In the genomic region with DNA sequence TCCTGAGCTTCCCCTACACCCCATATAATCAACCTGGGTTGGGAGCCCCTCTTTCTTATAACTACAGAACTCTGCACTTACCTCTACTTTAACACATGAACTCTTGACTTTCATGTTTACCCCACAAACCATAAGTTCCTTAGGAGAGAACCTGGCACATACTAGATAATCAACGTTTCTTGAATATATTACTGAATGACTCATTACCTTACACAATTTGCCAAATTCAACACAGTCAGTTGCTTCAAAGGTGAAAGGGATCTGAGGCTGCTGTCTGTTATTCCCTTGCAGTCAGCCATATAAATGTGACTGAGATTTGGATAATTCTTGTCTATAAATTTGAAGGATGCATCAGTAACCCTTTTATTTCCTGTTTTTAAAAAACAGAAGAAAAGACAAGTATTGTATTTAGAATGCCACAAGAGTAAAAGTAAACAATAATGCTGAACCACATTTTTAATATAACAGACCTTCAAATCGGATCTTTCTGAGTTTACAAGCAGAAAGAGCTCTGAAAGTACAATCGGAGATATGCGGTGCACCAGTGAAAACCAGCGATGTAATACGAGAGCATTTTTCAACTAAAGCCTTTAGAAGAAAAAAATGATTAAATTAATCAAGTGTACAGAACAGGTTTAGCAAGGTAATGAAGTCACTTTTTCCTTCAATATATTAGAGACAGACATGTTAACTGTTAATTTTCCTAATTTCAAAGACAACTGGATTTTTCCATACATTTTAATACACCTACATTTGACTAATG, we compare ENCODE assay signal across 13 cellular contexts. TPM values are rescaled to one million over a fixed set of nuclear protein-coding genes. Genes with fewer than 3 reads are reported as not detected.
A peak's percentile ranks its signal among the peaks of the same experiment; 100 is the strongest.
DNase-seq lines count a peak whose midpoint lies in the region; ATAC-seq and TF ChIP-seq lines count a peak whose summit lies in the region.
"Had no signal": no experiment of that assay in that cellular context is flagged by ENCODE, and none has a peak within 500 bp of the region (broad histone marks: within the 10 kb centered on the region; RNA-seq: fewer than 3 reads in every experiment).

No MANE protein-coding gene starts in this region.

- DNase-seq in MCF 10A (ENCODE audit: unreplicated experiment) (peak; percentile 80), breast epithelium (ENCODE audit: low spot score in 2 of 2) (no peak), SW480 (ENCODE audit: low spot score) (peak; percentile 33), fibroblast of villous mesenchyme (ENCODE audit: low read depth) (peak; percentile 67), substantia nigra (lab: John Stamatoyannopoulos, UW) (no peak)
- DNase-seq in activated CD4-positive, alpha-beta T cell treated with anti-CD3 and anti-CD28 coated beads for 36 hours = no peak
- DNase-seq in stimulated activated naive CD8-positive, alpha-beta T cell treated with anti-CD3 and anti-CD28 coated beads, Interleukin-15, Interleukin-2, amounts not matched to agents 100 U/mL and 50 U/mL, for 24 hours = no peak
- DNase-seq: DMS153; naive thymus-derived CD4-positive, alpha-beta T cell; NCI-H510A; tibial artery had no signal

- no peaks in the 10 kb centered on the region for H3K4me1 ChIP-seq in breast epithelium
- H3K4me1 ChIP-seq: tibial artery had no signal

- no peaks in the 10 kb centered on the region for H3K36me3 ChIP-seq in breast epithelium
- H3K36me3 ChIP-seq: tibial artery had no signal

- no peak for TF ChIP-seq CTCF in MCF 10A (IDR thresholded peaks at IDR 0.05; ENCODE audit: unreplicated experiment)
- TF ChIP-seq CTCF in breast epithelium (IDR thresholded peaks at IDR 0.05) = no peak
- TF ChIP-seq CTCF in fibroblast of villous mesenchyme (IDR thresholded peaks at IDR 0.05; ENCODE audit: insufficient read depth, low read depth, low read length) = no peak

- H3K36me3 Mint-ChIP-seq in MCF 10A (ENCODE audit: insufficient read depth, unreplicated experiment) = no peaks in the 10 kb centered on the region
- no peaks in the 10 kb centered on the region for H3K36me3 Mint-ChIP-seq in activated CD4-positive, alpha-beta T cell treated with anti-CD3 and anti-CD28 coated beads for 36 hours (ENCODE audit: low read depth)

- peak overlapping the region; percentile 52 for H3K4me3 Mint-ChIP-seq in MCF 10A (ENCODE audit: unreplicated experiment)
- H3K4me3 Mint-ChIP-seq in activated CD4-positive, alpha-beta T cell treated with anti-CD3 and anti-CD28 coated beads for 36 hours = no peak overlapping the region
- H3K4me3 Mint-ChIP-seq: activated T-helper 1 cell treated with anti-CD3 and anti-CD28 coated beads, Interleukin-12 subunit alpha, Interleukin-12 subunit beta, Interleukin-2, Interleukin-4 antibody, amounts not matched to agents 30 ng/mL and 10 ng/mL and 1 ng/mL, durations not matched to agents 14 hours and 24 hours and 36 hours; naive thymus-derived CD4-positive, alpha-beta T cell had no signal

- no peaks in the 10 kb centered on the region for H3K27me3 Mint-ChIP-seq in MCF 10A (ENCODE audit: insufficient read depth, unreplicated experiment)
- no peaks in the 10 kb centered on the region for H3K27me3 Mint-ChIP-seq in activated CD4-positive, alpha-beta T cell treated with anti-CD3 and anti-CD28 coated beads for 36 hours

- no peaks in the 10 kb centered on the region for H3K9me3 Mint-ChIP-seq in MCF 10A (ENCODE audit: unreplicated experiment)
- no peaks in the 10 kb centered on the region for H3K9me3 Mint-ChIP-seq in activated CD4-positive, alpha-beta T cell treated with anti-CD3 and anti-CD28 coated beads for 36 hours (ENCODE audit: low read depth)
- H3K9me3 Mint-ChIP-seq: activated T-helper 1 cell treated with anti-CD3 and anti-CD28 coated beads, Interleukin-12 subunit alpha, Interleukin-12 subunit beta, Interleukin-2, Interleukin-4 antibody, amounts not matched to agents 30 ng/mL and 10 ng/mL and 1 ng/mL, durations not matched to agents 14 hours and 24 hours and 36 hours had no signal

- CTCF ChIA-PET in MCF 10A (lab: Yijun Ruan, JAX) = interaction anchor here (0.6 kb wide), 1 partner anchor 15 kb away, joined by 3 read pairs; no protein-coding TSS in a partner anchor
- CTCF ChIA-PET in activated CD4-positive, alpha-beta T cell treated with anti-CD3 and anti-CD28 coated beads for 36 hours (lab: Charles Lee) = no interaction called here

- intact Hi-C loops in MCF 10A (cut with micrococcal nuclease) (no loop called here), breast epithelium (cut with DNase I; ENCODE audit: low total_unique reads) (no loop called here)
- intact Hi-C loops in activated CD4-positive, alpha-beta T cell treated with anti-CD3 and anti-CD28 coated beads for 36 hours (cut with DNase I, micrococcal nuclease) = no loop called here

- no peak overlapping the region for H3K27ac ChIP-seq in breast epithelium
- no peak overlapping the region for H3K27ac ChIP-seq in substantia nigra (ENCODE audit: low read depth, low read length, poor library complexity, severe bottlenecking)
- H3K27ac ChIP-seq: tibial artery had no signal

- no TSS peak for BruUV-seq in MCF 10A (replicated peaks; lab: Mats Ljungman, UMichigan)

- H3K9me3 ChIP-seq in breast epithelium = no peaks in the 10 kb centered on the region
- H3K9me3 ChIP-seq: tibial artery had no signal

- H3K4me3 ChIP-seq in breast epithelium = no peak overlapping the region
- no peak overlapping the region for H3K4me3 ChIP-seq in fibroblast of villous mesenchyme (ENCODE audit: low read depth, low read length)
- H3K4me3 ChIP-seq: tibial artery had no signal

- H3K27me3 ChIP-seq in breast epithelium = no peaks in the 10 kb centered on the region
- H3K27me3 ChIP-seq: tibial artery had no signal

- POLR2A ChIA-PET in MCF 10A (lab: Yijun Ruan, JAX) = interaction anchor here (0.8 to 1.5 kb wide), 3 partner anchors 8 to 32 kb away, joined by 3 to 7 read pairs (median 3); no protein-coding TSS in a partner anchor
- POLR2A ChIA-PET in activated CD4-positive, alpha-beta T cell treated with anti-CD3 and anti-CD28 coated beads for 36 hours (lab: Charles Lee) = no interaction called here

- TF ChIP-seq POLR2A in breast epithelium (IDR thresholded peaks at IDR 0.05) = no peak

- ATAC-seq in GM21515 (IDR thresholded peaks at IDR 0.05; ENCODE audit: unreplicated experiment) = no peak
- no peak for ATAC-seq in activated CD4-positive, alpha-beta T cell treated with anti-CD3 and anti-CD28 coated beads for 36 hours
- no peak for ATAC-seq in stimulated activated naive CD8-positive, alpha-beta T cell treated with anti-CD3 and anti-CD28 coated beads, Interleukin-15, Interleukin-2, amounts not matched to agents 100 U/mL and 50 U/mL, for 24 hours
- ATAC-seq: naive thymus-derived CD4-positive, alpha-beta T cell had no signal

- H3K4me1 Mint-ChIP-seq in MCF 10A (ENCODE audit: insufficient read depth, unreplicated experiment) = peaks cover 13% of the 10 kb centered on the region
- H3K4me1 Mint-ChIP-seq in activated CD4-positive, alpha-beta T cell treated with anti-CD3 and anti-CD28 coated beads for 36 hours = no peaks in the 10 kb centered on the region
- H3K4me1 Mint-ChIP-seq: naive thymus-derived CD4-positive, alpha-beta T cell had no signal

- peak overlapping the region; percentile 89 for H3K27ac Mint-ChIP-seq in MCF 10A (ENCODE audit: low read depth, unreplicated experiment)
- H3K27ac Mint-ChIP-seq in activated CD4-positive, alpha-beta T cell treated with anti-CD3 and anti-CD28 coated beads for 36 hours = no peak overlapping the region
- H3K27ac Mint-ChIP-seq: activated T-helper 1 cell treated with anti-CD3 and anti-CD28 coated beads, Interleukin-12 subunit alpha, Interleukin-12 subunit beta, Interleukin-2, Interleukin-4 antibody, amounts not matched to agents 30 ng/mL and 10 ng/mL and 1 ng/mL, durations not matched to agents 14 hours and 24 hours and 36 hours; naive thymus-derived CD4-positive, alpha-beta T cell had no signal

RNA-seq across cellular contexts. Expression of gene LRRC17, which starts 29.5 kb away (rescaled TPM):
- total RNA-seq in MCF 10A (2022) = 0.21 and 0.83 TPM in 2 replicates
- 10 to 100 TPM in 1 of 3 donors, 1 to 10 TPM in 2; 1.4 to 19.3 (median 8.2) TPM for total RNA-seq in breast epithelium
- total RNA-seq in fibroblast of villous mesenchyme = 39.9 and 70.0 TPM in 2 replicates
- under 1 TPM; 0.21 to 0.25 TPM for total RNA-seq in activated CD4-positive, alpha-beta T cell treated with anti-CD3 and anti-CD28 coated beads for 36 hours
- total RNA-seq: activated T-helper 1 cell treated with anti-CD3 and anti-CD28 coated beads, Interleukin-12 subunit alpha, Interleukin-12 subunit beta, Interleukin-2, Interleukin-4 antibody, amounts not matched to agents 30 ng/mL and 10 ng/mL and 1 ng/mL, durations not matched to agents 14 hours and 24 hours and 36 hours had no signal

Comparison
In these comparisons a context has a peak if more than half of its experiments do, and no peak if none do; other contexts are left out.
1. DNase-seq: peak in MCF 10A (single experiment), SW480 (single experiment) and fibroblast of villous mesenchyme (single experiment); none in breast epithelium (0 of 2), activated CD4-positive, alpha-beta T cell treated with anti-CD3 and anti-CD28 coated beads for 36 hours (single experiment), stimulated activated naive CD8-positive, alpha-beta T cell treated with anti-CD3 and anti-CD28 coated beads, Interleukin-15, Interleukin-2, amounts not matched to agents 100 U/mL and 50 U/mL, for 24 hours (single experiment) and substantia nigra (0 of 49).